23 cellular contexts compared by ENCODE assay signal in the genomic region with DNA sequence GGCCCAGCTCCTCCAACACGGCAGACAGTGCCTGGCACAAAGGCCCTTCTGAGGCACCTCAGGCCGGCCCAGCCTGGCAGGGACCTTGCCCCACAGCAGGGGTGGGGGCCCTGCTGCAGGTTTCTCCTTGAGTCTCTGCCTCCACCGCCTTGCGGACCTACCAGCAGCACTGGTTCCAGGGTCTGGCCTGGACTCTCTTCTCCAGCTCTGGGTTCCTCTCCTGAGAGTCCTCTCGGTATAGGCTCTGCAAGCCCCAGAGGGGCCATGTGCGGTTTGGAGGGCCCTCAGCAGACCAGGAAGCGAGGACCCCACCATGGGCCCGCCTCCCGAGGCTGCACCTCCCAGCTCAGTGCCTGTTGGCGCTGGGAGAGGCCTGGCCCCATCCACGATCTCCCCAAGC. TPM values are rescaled to one million over a fixed set of nuclear protein-coding genes. Genes with fewer than 3 reads are reported as not detected.
"Had no signal": no experiment of that assay in that cellular context is flagged by ENCODE, and none has a peak within 500 bp of the region (broad histone marks: within the 10 kb centered on the region; RNA-seq: fewer than 3 reads in every experiment).

No MANE protein-coding gene starts in this region.

- H3K4me1 ChIP-seq: colonic mucosa, esophagus squamous epithelium, gastrocnemius medialis, heart right ventricle, left lung, lower lobe of right lung had no signal

- H3K4me3 ChIP-seq: colonic mucosa, esophagus squamous epithelium, gastrocnemius medialis, heart right ventricle, left lung, lower lobe of right lung, mucosa of descending colon had no signal

- H3K9me3 ChIP-seq: colonic mucosa, esophagus squamous epithelium, gastrocnemius medialis, heart right ventricle, left lung, lower lobe of right lung, mucosa of descending colon had no signal

- DNase-seq: colonic mucosa; cortex of kidney; effector CD8-positive, alpha-beta T cell; effector memory CD8-positive, alpha-beta T cell; endodermal cell; erythroblast; esophagus squamous epithelium; foreskin fibroblast; foreskin melanocyte; gastrocnemius medialis; glutamatergic neuron; head of caudate nucleus; heart right ventricle; hippocampal formation; left cardiac atrium; left lung; left ventricle myocardium superior; lower lobe of right lung; mesenchymal stem cell; mucosa of descending colon had no signal

- H3K36me3 ChIP-seq: colonic mucosa, esophagus squamous epithelium, gastrocnemius medialis, heart right ventricle, left lung, lower lobe of right lung had no signal

- H3K27ac ChIP-seq: colonic mucosa, epithelial cell of prostate, esophagus squamous epithelium, gastrocnemius medialis, heart right ventricle, left lung, lower lobe of right lung had no signal

- H3K27me3 ChIP-seq: colonic mucosa had no signal

- ATAC-seq: effector memory CD8-positive, alpha-beta T cell; esophagus mucosa; gastrocnemius medialis; heart right ventricle; left cardiac atrium; left lung; left ventricle myocardium superior; mucosa of descending colon had no signal

RNA-seq across cellular contexts. Expression of a gene that starts 38.1 kb away (rescaled TPM):
- polyA plus RNA-seq: keratinocyte had no signal
